8 cellular contexts compared by ENCODE assay signal in genomic region chrX:10833299-10834169, GRCh38.
DNase-seq lines count a peak whose midpoint lies in the region; ATAC-seq, FAIRE-seq and TF ChIP-seq lines count a peak whose summit lies in the region.

No MANE protein-coding gene starts in this region.

- DNase-seq in HTR-8/SVneo (ENCODE audit: insufficient read length, low spot score) (peak; percentile 9), amniotic epithelial cell (ENCODE audit: low read depth) (peak; percentile 20), hepatocyte (ENCODE audit: low spot score) (peak; percentile 65), retina (peak; percentile 49), SW 1271 (lab: John Stamatoyannopoulos, UW) (no peak)
- DNase-seq in activated CD4-positive, alpha-beta T cell treated with anti-CD3 and anti-CD28 coated beads, Interleukin-2, amount 50 U/mL, for 4 hours = no peak
- no peak for DNase-seq in activated CD4-positive, CD25-positive, alpha-beta regulatory T cell (lab: John Stamatoyannopoulos, UW)

- H2AFZ ChIP-seq in hepatocyte = peak overlapping the region; percentile 41

- no peaks in the 10 kb centered on the region for H3K9me3 ChIP-seq in hepatocyte (ENCODE audit: low read depth)

- H3K9me2 ChIP-seq in hepatocyte (replicated peaks; ENCODE audit: insufficient read depth) = no peaks in the 10 kb centered on the region

- no peaks in the 10 kb centered on the region for H3K27me3 ChIP-seq in hepatocyte

- ATAC-seq in GM21423 (IDR thresholded peaks at IDR 0.05; ENCODE audit: unreplicated experiment) = no peak

- no peaks in the 10 kb centered on the region for H4K20me1 ChIP-seq in hepatocyte (ENCODE audit: insufficient read depth, poor library complexity, severe bottlenecking)

- H3K36me3 ChIP-seq in hepatocyte (replicated peaks; ENCODE audit: insufficient read depth, low read depth) = no peaks in the 10 kb centered on the region

- peak overlapping the region; percentile 86 for H3K27ac ChIP-seq in hepatocyte

- H3K4me2 ChIP-seq in hepatocyte = peak overlapping the region; percentile 75

- 30% methylated on average over 13 of the region's 13 CpGs for WGBS in hepatocyte (ENCODE audit: low lambda C conversion rate, missing lambda C conversion rate)

- FAIRE-seq in HTR-8/SVneo (lab: Jason Lieb, UNC) = no peak

- no peaks in the 10 kb centered on the region for H3K4me1 ChIP-seq in hepatocyte (ENCODE audit: insufficient read depth)

- peaks cover 12% of the 10 kb centered on the region for H3K79me2 ChIP-seq in hepatocyte

- TF ChIP-seq CTCF in hepatocyte (IDR thresholded peaks at IDR 0.05; ENCODE audit: poor library complexity) = no peak

- H3K4me3 ChIP-seq in hepatocyte = peak overlapping the region; percentile 38

Comparison
In these comparisons a context has a peak if more than half of its experiments do, and no peak if none do; other contexts are left out.
1. DNase-seq: peak in HTR-8/SVneo (single experiment), amniotic epithelial cell (single experiment), hepatocyte (single experiment) and retina (single experiment); none in activated CD4-positive, alpha-beta T cell treated with anti-CD3 and anti-CD28 coated beads, Interleukin-2, amount 50 U/mL, for 4 hours (0 of 2), activated CD4-positive, CD25-positive, alpha-beta regulatory T cell (0 of 4) and SW 1271 (0 of 2).